ENCODE assay signal across 9 cellular contexts in genomic region chrX:112941209-112941788, GRCh38.
DNase-seq lines count a peak whose midpoint lies in the region; ATAC-seq and TF ChIP-seq lines count a peak whose summit lies in the region.
"Had no signal": no experiment of that assay in that cellular context is flagged by ENCODE, and none has a peak within 500 bp of the region (broad histone marks: within the 10 kb centered on the region; RNA-seq: fewer than 3 reads in every experiment).

No MANE protein-coding gene starts in this region.

- H3K4me3 ChIP-seq in Panc1 (ENCODE audit: low read depth in 2 of 2, low read length in 2 of 2), result peak overlapping the region; percentile 4 to 22; a peak in 3 of 4 replicates
- peak overlapping the region; percentile 51 for H3K4me3 ChIP-seq in psoas muscle
- H3K4me3 ChIP-seq in lower leg skin (ENCODE audit: low read depth, poor library complexity, severe bottlenecking), result no peak overlapping the region

- DNase-seq in Panc1 (ENCODE audit: low read depth, low spot score) (peak; percentile 2), psoas muscle (no peak), lower leg skin (ENCODE audit: low spot score in 2 of 2) (no peak)
- DNase-seq in activated T-helper 2 cell treated with anti-CD3 and anti-CD28 coated beads, Interferon-gamma antibody, Interleukin-2, Interleukin-4, amounts not matched to agents 10 μg/mL and 5 μg/mL and 100 μg/mL, durations not matched to agents 14 hours and 24 hours and 36 hours (ENCODE audit: low spot score), result no peak
- no peak for DNase-seq in activated T-cell treated with anti-CD3 and anti-CD28 coated beads, Interleukin-2, amount 50 U/mL, for 1 hour
- DNase-seq: activated CD8-positive, alpha-beta T cell treated with anti-CD3 and anti-CD28 coated beads for 36 hours had no signal

- in situ Hi-C loops in Panc1 (cut with HindIII; ENCODE audit: low pct_unique_long_range_greater_than_20kb, low sequenced_read_pairs), result no loop called here

- POLR2A ChIA-PET in Panc1 (lab: Charles Lee), result no interaction called here

- H3K36me3 Mint-ChIP-seq in activated T-helper 2 cell treated with anti-CD3 and anti-CD28 coated beads, Interferon-gamma antibody, Interleukin-2, Interleukin-4, amounts not matched to agents 10 μg/mL and 5 μg/mL and 100 μg/mL, durations not matched to agents 14 hours and 24 hours and 36 hours (ENCODE audit: low read depth), result no peaks in the 10 kb centered on the region

- no peaks in the 10 kb centered on the region for H3K36me3 ChIP-seq in Panc1 (ENCODE audit: control insufficient read depth, insufficient read depth, low read length)
- H3K36me3 ChIP-seq in psoas muscle (ENCODE audit: insufficient read depth in 1 of 2, low read depth in 1 of 2), result no peaks in the 10 kb centered on the region

- H3K27me3 Mint-ChIP-seq in activated T-helper 2 cell treated with anti-CD3 and anti-CD28 coated beads, Interferon-gamma antibody, Interleukin-2, Interleukin-4, amounts not matched to agents 10 μg/mL and 5 μg/mL and 100 μg/mL, durations not matched to agents 14 hours and 24 hours and 36 hours (ENCODE audit: low read depth), result no peaks in the 10 kb centered on the region
- H3K27me3 Mint-ChIP-seq: activated CD8-positive, alpha-beta T cell treated with anti-CD3 and anti-CD28 coated beads for 36 hours had no signal

- no peaks in the 10 kb centered on the region for H3K9me3 ChIP-seq in Panc1 (ENCODE audit: control insufficient read depth, insufficient read depth, low read depth, low read length)
- H3K9me3 ChIP-seq in psoas muscle, result no peaks in the 10 kb centered on the region

- no peaks in the 10 kb centered on the region for H3K4me1 ChIP-seq in Panc1 (ENCODE audit: control insufficient read depth, insufficient read depth, low read length)
- no peaks in the 10 kb centered on the region for H3K4me1 ChIP-seq in psoas muscle

- CTCF ChIA-PET in Panc1 (lab: Charles Lee), result interaction anchor here (0.6 kb wide), 1 partner anchor 344 kb away, joined by 4 read pairs; no protein-coding TSS in a partner anchor

- H3K9me3 Mint-ChIP-seq in activated T-helper 2 cell treated with anti-CD3 and anti-CD28 coated beads, Interferon-gamma antibody, Interleukin-2, Interleukin-4, amounts not matched to agents 10 μg/mL and 5 μg/mL and 100 μg/mL, durations not matched to agents 14 hours and 24 hours and 36 hours, result no peaks in the 10 kb centered on the region
- H3K9me3 Mint-ChIP-seq: activated CD8-positive, alpha-beta T cell treated with anti-CD3 and anti-CD28 coated beads for 36 hours had no signal

- no peak overlapping the region for H3K4me3 Mint-ChIP-seq in activated T-helper 2 cell treated with anti-CD3 and anti-CD28 coated beads, Interferon-gamma antibody, Interleukin-2, Interleukin-4, amounts not matched to agents 10 μg/mL and 5 μg/mL and 100 μg/mL, durations not matched to agents 14 hours and 24 hours and 36 hours (ENCODE audit: low read depth)
- H3K4me3 Mint-ChIP-seq: activated CD8-positive, alpha-beta T cell treated with anti-CD3 and anti-CD28 coated beads for 36 hours had no signal

- no peak overlapping the region for H3K27ac Mint-ChIP-seq in activated T-helper 2 cell treated with anti-CD3 and anti-CD28 coated beads, Interferon-gamma antibody, Interleukin-2, Interleukin-4, amounts not matched to agents 10 μg/mL and 5 μg/mL and 100 μg/mL, durations not matched to agents 14 hours and 24 hours and 36 hours
- H3K27ac Mint-ChIP-seq: activated CD8-positive, alpha-beta T cell treated with anti-CD3 and anti-CD28 coated beads for 36 hours had no signal

- intact Hi-C loops in Panc1 (cut with micrococcal nuclease; ENCODE audit: unreplicated experiment) (no loop called here), psoas muscle (cut with DNase I) (loop anchor here in 1 of 2 donors (5.0 kb wide), 1 partner anchor 184 kb away; no protein-coding TSS in a partner anchor), lower leg skin (cut with DNase I; ENCODE audit: low total_unique reads) (no loop called here)
- intact Hi-C loops in activated T-helper 2 cell treated with anti-CD3 and anti-CD28 coated beads, Interferon-gamma antibody, Interleukin-2, Interleukin-4, amounts not matched to agents 10 μg/mL and 5 μg/mL and 100 μg/mL, durations not matched to agents 14 hours and 24 hours and 36 hours (cut with micrococcal nuclease), result no loop called here

- WGBS in psoas muscle, 3 donors, result 21 to 39% (median 24%) methylated on average over 6 of the region's 6 CpGs
- 35 to 45% methylated on average over 6 of the region's 6 CpGs for WGBS in lower leg skin, 2 donors

- H3K27ac ChIP-seq in Panc1 (ENCODE audit: low read length), result no peak overlapping the region
- no peak overlapping the region for H3K27ac ChIP-seq in psoas muscle

- no peak for TF ChIP-seq POLR2A in lower leg skin (IDR thresholded peaks at IDR 0.05)

- ATAC-seq in GM18519 (IDR thresholded peaks at IDR 0.05; ENCODE audit: low FRiP score, unreplicated experiment) (peak; percentile 80), HG02852 (IDR thresholded peaks at IDR 0.05; ENCODE audit: unreplicated experiment) (peak; percentile 81), Panc1 (no peak), psoas muscle (peak in 2 of 4 donors; percentile 56 to 57), GM19455 (IDR thresholded peaks at IDR 0.05; ENCODE audit: unreplicated experiment) (no peak)
- ATAC-seq: activated CD8-positive, alpha-beta T cell treated with anti-CD3 and anti-CD28 coated beads for 36 hours had no signal

- no peaks in the 10 kb centered on the region for H3K4me1 Mint-ChIP-seq in activated T-helper 2 cell treated with anti-CD3 and anti-CD28 coated beads, Interferon-gamma antibody, Interleukin-2, Interleukin-4, amounts not matched to agents 10 μg/mL and 5 μg/mL and 100 μg/mL, durations not matched to agents 14 hours and 24 hours and 36 hours (ENCODE audit: low read depth)

- peak; percentile 28; the same call in 1 of the 2 replicates for TF ChIP-seq CTCF in Panc1 (IDR thresholded peaks at IDR 0.05)
- TF ChIP-seq CTCF in psoas muscle (IDR thresholded peaks at IDR 0.05), result no peak
- no peak for TF ChIP-seq CTCF in lower leg skin (IDR thresholded peaks at IDR 0.05)

- BruUV-seq in Panc1 (replicated peaks; lab: Mats Ljungman, UMichigan), result no TSS peak

- no peaks in the 10 kb centered on the region for H3K27me3 ChIP-seq in Panc1 (ENCODE audit: control insufficient read depth, insufficient read depth, low read length)
- peaks cover 0 to 5% (median 0%) of the 10 kb centered on the region in 3 donors for H3K27me3 ChIP-seq in psoas muscle (ENCODE audit: insufficient read depth in 3 of 3, low read length in 2 of 3)

Comparison
In these comparisons a context has a peak if more than half of its experiments do, and no peak if none do; other contexts are left out.
1. ATAC-seq: peak in GM18519 (single experiment) and HG02852 (single experiment); none in Panc1 (single experiment) and GM19455 (single experiment).